In the genomic region with DNA sequence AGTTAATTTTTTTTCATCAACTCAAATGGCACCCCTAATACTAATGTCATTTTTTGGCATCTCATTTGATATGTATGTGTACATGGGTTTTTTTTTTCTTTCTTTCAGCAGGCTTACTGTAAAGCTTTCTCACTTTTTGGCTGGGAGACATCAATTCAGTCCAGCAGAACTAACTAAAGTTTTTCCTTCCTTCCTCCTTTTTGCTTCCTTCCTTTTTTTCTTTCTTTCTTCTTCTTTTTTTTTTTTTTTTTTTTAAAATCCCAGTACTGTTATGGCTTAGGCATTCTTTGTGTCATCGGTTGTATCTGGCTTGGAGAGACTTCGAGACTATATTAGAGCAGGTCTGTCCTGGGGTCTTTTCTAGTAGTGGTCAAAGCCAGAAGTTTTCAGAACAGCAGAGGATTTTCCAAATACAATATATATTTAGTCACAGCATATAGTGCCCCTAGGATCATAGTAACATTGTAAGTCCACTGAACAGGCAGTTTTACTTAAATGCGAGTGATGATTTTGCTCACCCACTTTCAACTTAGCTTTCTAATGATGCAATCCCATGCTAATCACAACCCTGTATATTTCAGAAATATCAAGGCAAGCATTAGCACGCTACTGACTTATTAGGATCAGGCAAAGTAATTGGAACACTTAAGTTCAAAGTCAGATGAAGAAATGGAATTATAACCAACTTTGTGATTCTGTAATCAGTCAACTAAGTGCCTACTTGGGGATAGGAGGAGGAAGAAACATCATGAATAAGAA, we compare ENCODE assay signal across 20 cellular contexts. TPM values are rescaled to one million over a fixed set of nuclear protein-coding genes. Genes with fewer than 3 reads are reported as not detected.
DNase-seq lines count a peak whose midpoint lies in the region; ATAC-seq, FAIRE-seq and TF ChIP-seq lines count a peak whose summit lies in the region.
"Had no signal": no experiment of that assay in that cellular context is flagged by ENCODE, and none has a peak within 500 bp of the region (broad histone marks: within the 10 kb centered on the region; RNA-seq: fewer than 3 reads in every experiment).

No MANE protein-coding gene starts in this region.

- H3K36me3 ChIP-seq in HepG2 (replicated peaks in 1 of 2; ENCODE audit: control insufficient read depth in 1 of 2, insufficient read depth in 2 of 2, low read length in 2 of 2): no peaks in the 10 kb centered on the region
- H3K36me3 ChIP-seq in right lobe of liver: no peaks in the 10 kb centered on the region
- H3K36me3 ChIP-seq in Panc1 (ENCODE audit: control insufficient read depth, insufficient read depth, low read length): no peaks in the 10 kb centered on the region; the same call in 1 of the 2 replicates
- H3K36me3 ChIP-seq in ascending aorta: no peaks in the 10 kb centered on the region
- no peaks in the 10 kb centered on the region for H3K36me3 ChIP-seq in left lung

- 68% methylated on average over 4 of the region's 4 CpGs for WGBS in HepG2 (ENCODE audit: low lambda C conversion rate)
- 88% methylated on average over 3 of the region's 4 CpGs for WGBS in right lobe of liver (ENCODE audit: insufficient coverage, low coverage, low lambda C conversion rate, missing lambda C conversion rate)

- DNase-seq in HepG2 (ENCODE audit: low spot score) (no peak), right lobe of liver (no peak), Panc1 (ENCODE audit: low read depth, low spot score) (no peak), fibroblast of the aortic adventitia (ENCODE audit: low read depth) (peak; percentile 36), ascending aorta (ENCODE audit: low spot score in 2 of 2) (no peak), left lung (no peak), anterior cingulate cortex (lab: John Stamatoyannopoulos, UW) (no peak)
- DNase-seq: CD4-positive, CD25-positive, alpha-beta regulatory T cell; GM23248; NCI-H1105; NCI-H1694 treated with DMSO at 0.1 percent for 48 hours; NCI-H446; NCI-H748 treated with DMSO at 0.1 percent for 48 hours had no signal

- BruUV-seq in HepG2 (replicated peaks; lab: Mats Ljungman, UMichigan) (no TSS peak), Panc1 (replicated peaks; lab: Mats Ljungman, UMichigan) (TSS peak; percentile 51)

- no peak overlapping the region for H3K27ac ChIP-seq in HepG2 (ENCODE audit: extremely low read length, insufficient read depth, low read length)
- no peak overlapping the region for H3K27ac ChIP-seq in right lobe of liver
- no peak overlapping the region for H3K27ac ChIP-seq in Panc1 (ENCODE audit: low read length)
- H3K27ac ChIP-seq in ascending aorta: no peak overlapping the region
- H3K27ac ChIP-seq in left lung: no peak overlapping the region
- H3K27ac ChIP-seq: GM23248, RWPE1 had no signal

- ATAC-seq in HepG2: no peak
- ATAC-seq in right lobe of liver: no peak
- no peak for ATAC-seq in Panc1
- ATAC-seq in GM19035 (IDR thresholded peaks at IDR 0.05; ENCODE audit: unreplicated experiment): no peak
- no peak for ATAC-seq in left lung
- ATAC-seq: HCT116 had no signal

- H3K4me1 ChIP-seq in HepG2 (ENCODE audit: insufficient read depth, low read length) (no peaks in the 10 kb centered on the region), right lobe of liver (peaks cover 0 to 17% (median 0%) of the 10 kb centered on the region in 4 donors), Panc1 (ENCODE audit: control insufficient read depth, insufficient read depth, low read length) (peaks cover 6% of the 10 kb centered on the region; the same call in 1 of the 2 replicates), ascending aorta (no peaks in the 10 kb centered on the region), left lung (peaks cover 5 to 23% of the 10 kb centered on the region in 2 donors)

- H3K27me3 ChIP-seq in HepG2 (ENCODE audit: control insufficient read depth in 1 of 2, insufficient read depth in 2 of 2, low read length in 2 of 2): peaks cover 17 to 50% of the 10 kb centered on the region in 2 experiments; a peak in 4 of 5 replicates
- H3K27me3 ChIP-seq in right lobe of liver: peaks cover 0 to 4% of the 10 kb centered on the region in 2 donors
- H3K27me3 ChIP-seq in Panc1 (ENCODE audit: control insufficient read depth, insufficient read depth, low read length): peaks cover 6% of the 10 kb centered on the region
- no peaks in the 10 kb centered on the region for H3K27me3 ChIP-seq in ascending aorta
- peaks cover 8 to 89% of the 10 kb centered on the region in 2 donors for H3K27me3 ChIP-seq in left lung
- H3K27me3 ChIP-seq: SJCRH30 had no signal

- peaks cover 3% of the 10 kb centered on the region; the same call in 1 of the 2 replicates for H4K20me1 ChIP-seq in HepG2 (ENCODE audit: insufficient read depth, low read length)

- in situ Hi-C loops in HepG2 (cut with HindIII; ENCODE audit: extremely low pct_ligation_motif_present, low pct_unique_long_range_greater_than_20kb) (no loop called here), Panc1 (cut with HindIII; ENCODE audit: low pct_unique_long_range_greater_than_20kb, low sequenced_read_pairs) (no loop called here)

- TF ChIP-seq POLR2A in HepG2 (IDR thresholded peaks at IDR 0.05; ENCODE audit: insufficient read depth in 1 of 2, low read depth in 2 of 2, low read length in 2 of 2) (no peak), right lobe of liver (IDR thresholded peaks at IDR 0.05) (no peak)

- H3K79me2 ChIP-seq in HepG2 (ENCODE audit: insufficient read depth, low read length): no peaks in the 10 kb centered on the region

- POLR2A ChIA-PET in HepG2 (lab: Yijun Ruan, JAX): no interaction called here
- POLR2A ChIA-PET in Panc1 (lab: Charles Lee): no interaction called here

- no peak overlapping the region for H3K4me2 ChIP-seq in HepG2 (ENCODE audit: low read depth, low read length)

- TF ChIP-seq EP300 in HepG2 (IDR thresholded peaks at IDR 0.05; ENCODE audit: low read depth in 2 of 2, low read length in 2 of 2) (no peak), HepG2 (CRISPR knock-in tag; IDR thresholded peaks at IDR 0.05; ENCODE audit: borderline replicate concordance) (no peak)

- H2AFZ ChIP-seq in HepG2 (ENCODE audit: low read length): no peak overlapping the region
- H2AFZ ChIP-seq: GM23248 had no signal

- no peak overlapping the region for H3K9ac ChIP-seq in HepG2 (ENCODE audit: insufficient read depth, low read depth, low read length)
- H3K9ac ChIP-seq: GM23248 had no signal

- intact Hi-C loops in HepG2 (cut with micrococcal nuclease; ENCODE audit: unreplicated experiment): no loop called here
- intact Hi-C loops in right lobe of liver (cut with DNase I): no loop called here
- intact Hi-C loops in Panc1 (cut with micrococcal nuclease; ENCODE audit: unreplicated experiment): no loop called here
- intact Hi-C loops in ascending aorta (cut with DNase I): loop anchor here (5.0 to 10.0 kb wide), 3 partner anchors 93 to 536 kb away; partner anchors contain the start of gene ATAD2B
- intact Hi-C loops in left lung (cut with DNase I): no loop called here

- no peak for FAIRE-seq in HepG2 (lab: Jason Lieb, UNC)
- FAIRE-seq: A204.1, GM12892, GM19239 had no signal

- TF ChIP-seq CTCF in HepG2 (CRISPR knock-in tag; IDR thresholded peaks at IDR 0.05): no peak
- TF ChIP-seq CTCF in right lobe of liver (IDR thresholded peaks at IDR 0.05): no peak
- TF ChIP-seq CTCF in Panc1 (IDR thresholded peaks at IDR 0.05): no peak
- TF ChIP-seq CTCF in fibroblast of the aortic adventitia (IDR thresholded peaks at IDR 0.05; ENCODE audit: insufficient read depth, low read length): no peak
- TF ChIP-seq CTCF in ascending aorta (IDR thresholded peaks at IDR 0.05): no peak
- no peak for TF ChIP-seq CTCF in left lung (IDR thresholded peaks at IDR 0.05)

- H3K9me3 ChIP-seq in HepG2 (ENCODE audit: low read length): no peaks in the 10 kb centered on the region
- no peaks in the 10 kb centered on the region for H3K9me3 ChIP-seq in right lobe of liver
- no peaks in the 10 kb centered on the region for H3K9me3 ChIP-seq in Panc1 (ENCODE audit: control insufficient read depth, insufficient read depth, low read depth, low read length)
- H3K9me3 ChIP-seq in ascending aorta: no peaks in the 10 kb centered on the region
- no peaks in the 10 kb centered on the region for H3K9me3 ChIP-seq in left lung
- H3K9me3 ChIP-seq: SJCRH30 had no signal

- no peak for TF ChIP-seq RAD21 in HepG2 (CRISPR knock-in tag; IDR thresholded peaks at IDR 0.05)

- CTCF ChIA-PET in HepG2 (lab: Yijun Ruan, JAX; ENCODE audit: low intra/inter-chr PET ratio, low total read pairs) (no interaction called here), Panc1 (lab: Charles Lee) (no interaction called here)

- H3K4me3 ChIP-seq in HepG2 (replicated peaks in 1 of 3; ENCODE audit: insufficient read depth in 1 of 3, low read depth in 2 of 3, low read length in 3 of 3) (no peak overlapping the region), right lobe of liver (no peak overlapping the region), Panc1 (ENCODE audit: low read depth in 2 of 2, low read length in 2 of 2) (no peak overlapping the region), fibroblast of the aortic adventitia (ENCODE audit: low read depth, low read length) (no peak overlapping the region), ascending aorta (no peak overlapping the region), left lung (no peak overlapping the region)
- H3K4me3 ChIP-seq: GM23248 had no signal

RNA-seq across cellular contexts. Expression of gene KLHL29, which starts 4.0 kb away (rescaled TPM):
- total RNA-seq in HepG2 (2016; rRNA removed; fragmentation: Illumina TruSeq; extraction: Trizol) (not detected in 2 replicates), right lobe of liver (10 to 100 TPM in 2 of 6 experiments, 1 to 10 TPM in 4; 1.2 to 10.2 (median 6.4) TPM), Panc1 (2021; ENCODE audit: unreplicated experiment) (7.7 TPM), fibroblast of the aortic adventitia (ENCODE audit: low replicate concordance) (2.9 and 4.7 TPM in 2 replicates), ascending aorta (16.3 TPM), left lung (10 to 100 TPM in 1 of 2 donors, 1 to 10 TPM in 1; 9.5 to 10.5 TPM)
- not detected in 2 replicates for total RNA-seq in HepG2 (2016; cell fraction: cytosol; rRNA removed; fragmentation: Illumina TruSeq; extraction: Trizol; ENCODE audit: low read depth)
- not detected in 2 replicates for total RNA-seq in HepG2 (2016; cell fraction: insoluble cytoplasmic fraction; rRNA removed; fragmentation: Illumina TruSeq; extraction: Trizol)
- total RNA-seq in HepG2 (2016; cell fraction: membrane; rRNA removed; fragmentation: Illumina TruSeq; extraction: Trizol): not detected in 2 replicates
- 0.12 TPM in 1 of 2 replicates, not detected in the other for total RNA-seq in HepG2 (2016; cell fraction: nucleus; rRNA removed; fragmentation: Illumina TruSeq; extraction: Trizol)
- polyA plus RNA-seq in HepG2 (2011; rRNA removed): 0.01 and 0.03 TPM in 2 replicates
- 0.01 TPM in 2 replicates for polyA plus RNA-seq in HepG2 (2011; cell fraction: cytosol; rRNA removed)
- polyA plus RNA-seq in HepG2 (2011; cell fraction: nucleus; rRNA removed): 0.03 and 0.11 TPM in 2 replicates
- polyA plus RNA-seq in HepG2 (2012): 0.05 and 0.09 TPM in 2 replicates
- not detected in 2 replicates for polyA plus RNA-seq in HepG2 (2016; cell fraction: cytosol; fragmentation: Illumina TruSeq; extraction: Trizol; ENCODE audit: low read depth)
- not detected in 2 replicates for polyA plus RNA-seq in HepG2 (2016; cell fraction: insoluble cytoplasmic fraction; fragmentation: Illumina TruSeq; extraction: Trizol; ENCODE audit: low read depth)
- not detected in 2 replicates for polyA plus RNA-seq in HepG2 (2016; cell fraction: membrane; fragmentation: Illumina TruSeq; extraction: Trizol; ENCODE audit: low read depth)
- not detected in 2 replicates for polyA plus RNA-seq in HepG2 (2016; cell fraction: nucleus; fragmentation: Illumina TruSeq; extraction: Trizol; ENCODE audit: insufficient read depth, low read depth)
- polyA minus RNA-seq in HepG2 (2011; rRNA and poly(A)+ RNA removed; ENCODE audit: low replicate concordance): 3.2 TPM in 1 of 2 replicates, not detected in the other
- polyA minus RNA-seq in HepG2 (2011; cell fraction: cytosol; rRNA and poly(A)+ RNA removed): 0.09 TPM in 1 of 2 replicates, not detected in the other
- not detected in 2 replicates for polyA minus RNA-seq in HepG2 (2011; cell fraction: nucleus; rRNA and poly(A)+ RNA removed)
- 8.2 TPM for polyA plus RNA-seq in Panc1 (2012; ENCODE audit: insufficient read length)
